ENCODE assay signal across 8 cellular contexts in the genomic region with DNA sequence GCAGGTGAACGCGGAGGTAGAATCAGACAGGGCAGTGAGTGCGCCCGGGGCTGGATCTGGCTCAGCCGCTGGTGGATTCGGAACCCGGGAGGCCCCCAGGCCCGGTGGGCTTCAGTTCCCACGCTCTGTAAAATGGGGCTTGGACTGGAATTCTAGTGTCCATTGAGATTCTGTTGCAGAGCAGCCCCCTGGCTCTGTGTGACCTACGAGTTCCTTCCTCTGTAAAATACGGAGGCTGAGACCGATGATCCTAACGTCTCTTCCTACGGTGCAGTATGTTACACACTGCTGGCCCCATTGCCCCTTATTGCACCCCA. TPM values are rescaled to one million over a fixed set of nuclear protein-coding genes. Genes with fewer than 3 reads are reported as not detected.
DNase-seq lines count a peak whose midpoint lies in the region; ATAC-seq and TF ChIP-seq lines count a peak whose summit lies in the region.

No MANE protein-coding gene starts in this region.

- H3K4me2 ChIP-seq in KMS-11: peak overlapping the region; percentile 87

- H3K4me1 Mint-ChIP-seq in CD4-positive, alpha-beta memory T cell: peaks cover 20 to 41% (median 32%) of the 10 kb centered on the region in 4 donors
- H3K4me1 Mint-ChIP-seq in dendritic cell treated with granulocyte-macrophage colony-stimulating factor and Interleukin-4, amounts not matched to agents 40 ng/mL and 50 ng/mL, for 4 days (ENCODE audit: low read depth): peaks cover 18% of the 10 kb centered on the region
- H3K4me1 Mint-ChIP-seq in natural killer cell: peaks cover 19 to 24% of the 10 kb centered on the region in 2 donors

- H3K9ac ChIP-seq in KMS-11: peak overlapping the region; percentile 60; the same call in 1 of the 2 replicates

- TF ChIP-seq CTCF in KMS-11 (conservative IDR thresholded peaks at IDR 0.05; ENCODE audit: low read depth, low read length): no peak
- no peak for TF ChIP-seq CTCF in natural killer cell (IDR thresholded peaks at IDR 0.05)

- no peaks in the 10 kb centered on the region for H4K20me1 ChIP-seq in KMS-11 (ENCODE audit: insufficient read depth)

- intact Hi-C loops in CD4-positive, alpha-beta memory T cell (cut with micrococcal nuclease): no loop called here
- intact Hi-C loops in dendritic cell treated with granulocyte-macrophage colony-stimulating factor and Interleukin-4, amounts not matched to agents 40 ng/mL and 50 ng/mL, for 4 days (cut with micrococcal nuclease): no loop called here
- intact Hi-C loops in natural killer cell (cut with micrococcal nuclease): loop anchor here (1.0 kb wide), 1 partner anchor 17 kb away; no protein-coding TSS in a partner anchor

- POLR2A ChIA-PET in CD4-positive, alpha-beta memory T cell (lab: Charles Lee; ENCODE audit: partially characterized antibody): interaction anchor here (0.6 to 13.1 kb wide), 16 partner anchors 16 to 89 kb away, joined by 3 to 358 read pairs (median 8); a partner anchor contains a TSS

- H3K27me3 Mint-ChIP-seq in CD4-positive, alpha-beta memory T cell: no peaks in the 10 kb centered on the region
- H3K27me3 Mint-ChIP-seq in dendritic cell treated with granulocyte-macrophage colony-stimulating factor and Interleukin-4, amounts not matched to agents 40 ng/mL and 50 ng/mL, for 4 days: peaks cover 10% of the 10 kb centered on the region
- peaks cover 0 to 11% of the 10 kb centered on the region in 2 donors for H3K27me3 Mint-ChIP-seq in natural killer cell (ENCODE audit: low read depth in 2 of 2)

- no peaks in the 10 kb centered on the region for H3K9me3 ChIP-seq in CD4-positive, alpha-beta memory T cell (ENCODE audit: control insufficient read depth in 1 of 2, low read length in 2 of 2)

- peaks cover 0 to 4% (median 0%) of the 10 kb centered on the region in 8 donors for H3K9me3 Mint-ChIP-seq in CD4-positive, alpha-beta memory T cell
- no peaks in the 10 kb centered on the region for H3K9me3 Mint-ChIP-seq in dendritic cell treated with granulocyte-macrophage colony-stimulating factor and Interleukin-4, amounts not matched to agents 40 ng/mL and 50 ng/mL, for 4 days
- no peaks in the 10 kb centered on the region for H3K9me3 Mint-ChIP-seq in natural killer cell

- peaks cover 0 to 4% of the 10 kb centered on the region in 2 donors for H3K36me3 Mint-ChIP-seq in CD4-positive, alpha-beta memory T cell
- peaks cover 11% of the 10 kb centered on the region for H3K36me3 Mint-ChIP-seq in dendritic cell treated with granulocyte-macrophage colony-stimulating factor and Interleukin-4, amounts not matched to agents 40 ng/mL and 50 ng/mL, for 4 days (ENCODE audit: low read depth)
- H3K36me3 Mint-ChIP-seq in natural killer cell: no peaks in the 10 kb centered on the region

- peak overlapping the region; percentile 36 to 98 (median 79) for H3K27ac Mint-ChIP-seq in CD4-positive, alpha-beta memory T cell
- no peak overlapping the region for H3K27ac Mint-ChIP-seq in dendritic cell treated with granulocyte-macrophage colony-stimulating factor and Interleukin-4, amounts not matched to agents 40 ng/mL and 50 ng/mL, for 4 days
- H3K27ac Mint-ChIP-seq in natural killer cell: peak overlapping the region; percentile 94 to 97

- CTCF ChIA-PET in CD4-positive, alpha-beta memory T cell (lab: Charles Lee; ENCODE audit: partially characterized antibody): interaction anchor here (0.8 to 11.2 kb wide), 19 partner anchors 10 to 78 kb away, joined by 3 to 155 read pairs (median 7); a partner anchor contains a TSS

- no peak for DNase-seq in CD4-positive, alpha-beta memory T cell
- DNase-seq in natural killer cell: no peak
- DNase-seq in NCI-H345 (lab: John Stamatoyannopoulos, UW): no peak
- DNase-seq in effector CD4-positive, alpha-beta T cell: no peak
- DNase-seq in stimulated activated CD4-positive, alpha-beta T cell treated with anti-CD3 and anti-CD28 coated beads, Interleukin-2, amount 100 ng/mL, for 48 hours: no peak

- peak overlapping the region; percentile 43 to 91 for H3K4me3 ChIP-seq in CD4-positive, alpha-beta memory T cell (ENCODE audit: low read length in 2 of 2)
- H3K4me3 ChIP-seq in KMS-11 (IDR thresholded peaks at IDR 0.05; ENCODE audit: insufficient read depth, low read depth, low read length): no peak overlapping the region

- ATAC-seq in natural killer cell: no peak
- ATAC-seq in GM19467 (IDR thresholded peaks at IDR 0.05; ENCODE audit: unreplicated experiment): no peak

- peaks cover 27% of the 10 kb centered on the region for H3K4me1 ChIP-seq in CD4-positive, alpha-beta memory T cell (ENCODE audit: insufficient read depth, low read length)
- H3K4me1 ChIP-seq in KMS-11 (ENCODE audit: low read depth, poor library complexity, severe bottlenecking): peaks cover 21% of the 10 kb centered on the region

- H3K36me3 ChIP-seq in CD4-positive, alpha-beta memory T cell (ENCODE audit: insufficient read depth, low read length): no peaks in the 10 kb centered on the region
- no peaks in the 10 kb centered on the region for H3K36me3 ChIP-seq in KMS-11 (ENCODE audit: insufficient read depth)

- H3K27me3 ChIP-seq in CD4-positive, alpha-beta memory T cell (ENCODE audit: insufficient read depth, low read length): no peaks in the 10 kb centered on the region
- no peaks in the 10 kb centered on the region; the same call in 1 of the 2 replicates for H3K27me3 ChIP-seq in KMS-11 (ENCODE audit: insufficient read depth, low read depth)

- H3K79me2 ChIP-seq in KMS-11 (ENCODE audit: insufficient read depth, low read depth): no peaks in the 10 kb centered on the region

- peak overlapping the region; percentile 97 for H2AFZ ChIP-seq in KMS-11 (ENCODE audit: low read depth)

- H3K4me3 Mint-ChIP-seq in CD4-positive, alpha-beta memory T cell: peak overlapping the region; percentile 82 to 99 (median 98)
- peak overlapping the region; percentile 92 for H3K4me3 Mint-ChIP-seq in dendritic cell treated with granulocyte-macrophage colony-stimulating factor and Interleukin-4, amounts not matched to agents 40 ng/mL and 50 ng/mL, for 4 days
- peak overlapping the region; percentile 67 for H3K4me3 Mint-ChIP-seq in natural killer cell

- H3K27ac ChIP-seq in CD4-positive, alpha-beta memory T cell (ENCODE audit: low read depth, low read length): peak overlapping the region; percentile 69
- no peak overlapping the region for H3K27ac ChIP-seq in KMS-11

RNA-seq across cellular contexts. Expression of a gene that starts 14.9 kb away (rescaled TPM):
- total RNA-seq in CD4-positive, alpha-beta memory T cell: 10 to 100 TPM; 22.5 to 26.3 TPM
- polyA plus RNA-seq in CD4-positive, alpha-beta memory T cell: 1 to 10 TPM in 1 of 2 donors, under 1 TPM in 1; 0.79 to 6.5 TPM
- 10 to 100 TPM; 34.3 to 42.7 (median 38.1) TPM for total RNA-seq in natural killer cell

RNA-seq across cellular contexts. Expression of a gene that starts 29.1 kb away (rescaled TPM):
- total RNA-seq in CD4-positive, alpha-beta memory T cell: 100 to 1,000 TPM; 244 to 247 TPM
- polyA plus RNA-seq in CD4-positive, alpha-beta memory T cell: 10 to 100 TPM; 12.0 to 31.3 TPM
- total RNA-seq in natural killer cell: 100 to 1,000 TPM; 212 to 316 (median 231) TPM

RNA-seq across cellular contexts. Expression of a gene that starts 35.1 kb away (rescaled TPM):
- total RNA-seq in CD4-positive, alpha-beta memory T cell: 10 to 100 TPM; 87.9 to 91.3 TPM
- polyA plus RNA-seq in CD4-positive, alpha-beta memory T cell: 10 to 100 TPM; 93.6 to 96.2 TPM
- total RNA-seq in natural killer cell: 10 to 100 TPM; 45.8 to 63.7 (median 60.5) TPM

RNA-seq across cellular contexts. Expression of a gene that starts 51.9 kb away (rescaled TPM):
- total RNA-seq in CD4-positive, alpha-beta memory T cell: 100 to 1,000 TPM; 299 to 310 TPM
- polyA plus RNA-seq in CD4-positive, alpha-beta memory T cell: 10 to 100 TPM; 12.8 to 63.7 TPM
- 100 to 1,000 TPM; 390 to 482 (median 441) TPM for total RNA-seq in natural killer cell

RNA-seq across cellular contexts. Expression of a gene that starts 55.2 kb away (rescaled TPM):
- 1 to 10 TPM; 5.4 to 6.4 TPM for total RNA-seq in CD4-positive, alpha-beta memory T cell
- polyA plus RNA-seq in CD4-positive, alpha-beta memory T cell: 1 to 10 TPM in 1 of 2 donors, under 1 TPM in 1; 0.45 to 4.4 TPM
- total RNA-seq in natural killer cell: 10 to 100 TPM in 2 of 3 donors, 1 to 10 TPM in 1; 9.8 to 13.4 (median 10.3) TPM
